In the genomic region with DNA sequence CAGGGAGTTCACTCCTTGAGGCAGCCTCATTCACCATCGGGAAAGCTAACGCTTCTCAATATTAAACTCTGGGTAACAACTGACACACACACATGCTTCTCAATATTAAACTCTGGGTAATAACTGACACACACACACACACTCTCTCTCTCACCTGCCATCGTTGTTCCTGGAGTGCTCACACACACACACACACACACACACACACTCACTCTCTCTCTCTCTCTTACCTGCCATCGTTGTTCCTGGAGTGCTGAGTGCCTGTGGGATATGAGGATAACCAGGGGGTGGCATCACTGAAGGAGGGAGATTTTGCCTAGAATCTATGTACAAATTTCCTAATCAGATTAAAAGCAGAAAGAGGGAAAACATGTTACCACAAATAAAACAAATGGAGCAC, we compare ENCODE assay signal across 26 cellular contexts. TPM values are rescaled to one million over a fixed set of nuclear protein-coding genes. Genes with fewer than 3 reads are reported as not detected.
"Had no signal": no experiment of that assay in that cellular context is flagged by ENCODE, and none has a peak within 500 bp of the region (broad histone marks: within the 10 kb centered on the region; RNA-seq: fewer than 3 reads in every experiment).

No MANE protein-coding gene starts in this region.

- DNase-seq: activated CD4-positive, alpha-beta memory T cell treated with anti-CD3 and anti-CD28 coated beads, Interleukin-2, amount 10 ng/mL, durations not matched to agents 7 days and 5 days; activated naive CD4-positive, alpha-beta T cell; anterior cingulate cortex; body of pancreas; effector CD8-positive, alpha-beta T cell; foreskin melanocyte; lower lobe of right lung; ovary; right cardiac atrium; stimulated activated CD4-positive, alpha-beta T cell treated with anti-CD3 and anti-CD28 coated beads, Interleukin-12 subunit alpha, Interleukin-12 subunit beta, amount 100 ng/mL, for 4 hours; stimulated activated CD4-positive, alpha-beta T cell treated with anti-CD3 and anti-CD28 coated beads, Interleukin-4, amount 100 ng/mL, for 4 hours; substantia nigra; T-cell; thyroid gland had no signal

- H3K4me3 Mint-ChIP-seq: activated CD4-positive, alpha-beta memory T cell treated with anti-CD3 and anti-CD28 coated beads, Interleukin-2, amount 10 ng/mL, durations not matched to agents 7 days and 5 days; dendritic cell treated with granulocyte-macrophage colony-stimulating factor and Interleukin-4, amounts not matched to agents 40 ng/mL and 50 ng/mL, for 4 days; nephron; stimulated activated naive CD8-positive, alpha-beta T cell treated with anti-CD3 and anti-CD28 coated beads, Interleukin-15, Interleukin-2, amounts not matched to agents 100 ng/mL and 50 ng/mL, for 24 hours; WTC11 had no signal

- H3K27me3 Mint-ChIP-seq: activated CD4-positive, alpha-beta memory T cell treated with anti-CD3 and anti-CD28 coated beads, Interleukin-2, amount 10 ng/mL, durations not matched to agents 7 days and 5 days; dendritic cell treated with granulocyte-macrophage colony-stimulating factor and Interleukin-4, amounts not matched to agents 40 ng/mL and 50 ng/mL, for 4 days; stimulated activated naive CD8-positive, alpha-beta T cell treated with anti-CD3 and anti-CD28 coated beads, Interleukin-15, Interleukin-2, amounts not matched to agents 100 ng/mL and 50 ng/mL, for 24 hours; T-cell had no signal

- H3K27ac Mint-ChIP-seq: activated CD4-positive, alpha-beta memory T cell treated with anti-CD3 and anti-CD28 coated beads, Interleukin-2, amount 10 ng/mL, durations not matched to agents 7 days and 5 days; activated T-helper 2 cell treated with anti-CD3 and anti-CD28 coated beads, Interferon-gamma antibody, Interleukin-2, Interleukin-4, amounts not matched to agents 10 μg/mL and 5 μg/mL and 100 μg/mL, durations not matched to agents 14 hours and 24 hours and 36 hours; dendritic cell treated with granulocyte-macrophage colony-stimulating factor and Interleukin-4, amounts not matched to agents 40 ng/mL and 50 ng/mL, for 4 days; nephron; stimulated activated naive CD8-positive, alpha-beta T cell treated with anti-CD3 and anti-CD28 coated beads, Interleukin-15, Interleukin-2, amounts not matched to agents 100 ng/mL and 50 ng/mL, for 24 hours; WTC11 had no signal

- ATAC-seq: body of pancreas, esophagus mucosa, left lobe of liver, lower lobe of right lung, right cardiac atrium, SK-N-SH treated with all-trans-retinoic acid at 6 μM for 48 hours, T-cell, WTC11 had no signal

- H3K9me3 Mint-ChIP-seq: activated CD4-positive, alpha-beta memory T cell treated with anti-CD3 and anti-CD28 coated beads, Interleukin-2, amount 10 ng/mL, durations not matched to agents 7 days and 5 days; activated T-helper 2 cell treated with anti-CD3 and anti-CD28 coated beads, Interferon-gamma antibody, Interleukin-2, Interleukin-4, amounts not matched to agents 10 μg/mL and 5 μg/mL and 100 μg/mL, durations not matched to agents 14 hours and 24 hours and 36 hours; dendritic cell treated with granulocyte-macrophage colony-stimulating factor and Interleukin-4, amounts not matched to agents 40 ng/mL and 50 ng/mL, for 4 days; nephron; stimulated activated naive CD8-positive, alpha-beta T cell treated with anti-CD3 and anti-CD28 coated beads, Interleukin-15, Interleukin-2, amounts not matched to agents 100 ng/mL and 50 ng/mL, for 24 hours; T-cell; WTC11 had no signal

- H3K4me1 Mint-ChIP-seq: T-cell had no signal

RNA-seq across cellular contexts. Expression of gene GUCA2A, which starts 17.1 kb away (rescaled TPM):
- total RNA-seq: activated CD4-positive, alpha-beta memory T cell treated with anti-CD3 and anti-CD28 coated beads, Interleukin-2, amount 10 ng/mL, durations not matched to agents 7 days and 5 days; activated T-helper 2 cell treated with anti-CD3 and anti-CD28 coated beads, Interferon-gamma antibody, Interleukin-2, Interleukin-4, amounts not matched to agents 10 μg/mL and 5 μg/mL and 100 μg/mL, durations not matched to agents 14 hours and 24 hours and 36 hours; body of pancreas; cardiac muscle cell; esophagus mucosa; kidney epithelial cell; left lobe of liver; lower lobe of right lung; pulmonary artery endothelial cell; right cardiac atrium; skeletal muscle tissue; T-cell; thyroid gland; WTC11 had no signal
- polyA plus RNA-seq: cardiac muscle cell, ovary, right cardiac atrium had no signal

RNA-seq across cellular contexts. Expression of gene GUCA2B, which starts 28.5 kb away (rescaled TPM):
- total RNA-seq: activated CD4-positive, alpha-beta memory T cell treated with anti-CD3 and anti-CD28 coated beads, Interleukin-2, amount 10 ng/mL, durations not matched to agents 7 days and 5 days; activated T-helper 2 cell treated with anti-CD3 and anti-CD28 coated beads, Interferon-gamma antibody, Interleukin-2, Interleukin-4, amounts not matched to agents 10 μg/mL and 5 μg/mL and 100 μg/mL, durations not matched to agents 14 hours and 24 hours and 36 hours; body of pancreas; cardiac muscle cell; esophagus mucosa; kidney epithelial cell; lower lobe of right lung; ovary; pulmonary artery endothelial cell; right cardiac atrium; skeletal muscle tissue; T-cell; thyroid gland; WTC11 had no signal
- polyA plus RNA-seq: cardiac muscle cell, ovary, right cardiac atrium had no signal
